Comparison of ENCODE assay signal across 18 cellular contexts in genomic region chr10:96047004-96047649, GRCh38. TPM values are rescaled to one million over a fixed set of nuclear protein-coding genes. Genes with fewer than 3 reads are reported as not detected.
DNase-seq lines count a peak whose midpoint lies in the region; ATAC-seq, FAIRE-seq and TF ChIP-seq lines count a peak whose summit lies in the region.
"Had no signal": no experiment of that assay in that cellular context is flagged by ENCODE, and none has a peak within 500 bp of the region (broad histone marks: within the 10 kb centered on the region; RNA-seq: fewer than 3 reads in every experiment).

No MANE protein-coding gene starts in this region.

- TF ChIP-seq CTCF in HepG2 (CRISPR knock-in tag; IDR thresholded peaks at IDR 0.05) = peak; percentile 69
- TF ChIP-seq CTCF in right lobe of liver (IDR thresholded peaks at IDR 0.05) = peak in 2 of 4 donors; percentile 8 to 15
- TF ChIP-seq CTCF in Panc1 (IDR thresholded peaks at IDR 0.05) = peak; percentile 45; the same call in 1 of the 2 replicates
- TF ChIP-seq CTCF in epithelial cell of esophagus (IDR thresholded peaks at IDR 0.05; ENCODE audit: insufficient read depth, low read depth, low read length, missing control alignments) = peak; percentile 24

- in situ Hi-C loops in HepG2 (cut with HindIII; ENCODE audit: extremely low pct_ligation_motif_present, low pct_unique_long_range_greater_than_20kb) (loop anchor here (5.0 kb wide), 1 partner anchor 85 kb away; the partner anchor contains the start of gene ZNF518A), Panc1 (cut with HindIII; ENCODE audit: low pct_unique_long_range_greater_than_20kb, low sequenced_read_pairs) (no loop called here)

- intact Hi-C loops in HepG2 (cut with micrococcal nuclease; ENCODE audit: unreplicated experiment) = loop anchor here (1.0 to 5.0 kb wide), 2 partner anchors 45 to 246 kb away; no protein-coding TSS in a partner anchor
- intact Hi-C loops in right lobe of liver (cut with DNase I) = no loop called here
- intact Hi-C loops in Panc1 (cut with micrococcal nuclease; ENCODE audit: unreplicated experiment) = no loop called here

- WGBS in HepG2 (ENCODE audit: low lambda C conversion rate) = 89% methylated on average over 3 of the region's 4 CpGs
- no CpG with 5 or more reads among the region's 4 CpGs for WGBS in right lobe of liver (ENCODE audit: insufficient coverage, low coverage, low lambda C conversion rate, missing lambda C conversion rate)

- TF ChIP-seq EP300 in HepG2 (IDR thresholded peaks at IDR 0.05; ENCODE audit: low read depth in 2 of 2, low read length in 2 of 2) (no peak), HepG2 (CRISPR knock-in tag; IDR thresholded peaks at IDR 0.05; ENCODE audit: borderline replicate concordance) (no peak)

- H3K27me3 ChIP-seq in HepG2 (ENCODE audit: control insufficient read depth in 1 of 2, insufficient read depth in 2 of 2, low read length in 2 of 2) = no peaks in the 10 kb centered on the region; a peak in 1 of 5 replicates
- H3K27me3 ChIP-seq in right lobe of liver = no peaks in the 10 kb centered on the region
- H3K27me3 ChIP-seq in Panc1 (ENCODE audit: control insufficient read depth, insufficient read depth, low read length) = no peaks in the 10 kb centered on the region
- H3K27me3 ChIP-seq in MG63 = no peaks in the 10 kb centered on the region
- H3K27me3 ChIP-seq: heart left ventricle, uterus had no signal

- BruUV-seq in HepG2 (replicated peaks; lab: Mats Ljungman, UMichigan) (no TSS peak), Panc1 (replicated peaks; lab: Mats Ljungman, UMichigan) (no TSS peak)

- CTCF ChIA-PET in HepG2 (lab: Yijun Ruan, JAX; ENCODE audit: low intra/inter-chr PET ratio, low total read pairs) (interaction anchor here (1.0 kb wide), 1 partner anchor 288 kb away, joined by 3 read pairs; no protein-coding TSS in a partner anchor), Panc1 (lab: Charles Lee) (no interaction called here)

- TF ChIP-seq RAD21 in HepG2 (CRISPR knock-in tag; IDR thresholded peaks at IDR 0.05) = peak; percentile 41; the same call in 1 of the 2 replicates

- TF ChIP-seq POLR2A in HepG2 (IDR thresholded peaks at IDR 0.05; ENCODE audit: insufficient read depth in 1 of 2, low read depth in 2 of 2, low read length in 2 of 2) = no peak
- no peak for TF ChIP-seq POLR2A in right lobe of liver (IDR thresholded peaks at IDR 0.05)
- no peak for TF ChIP-seq POLR2A in H54 (IDR thresholded peaks at IDR 0.05; ENCODE audit: low read depth, low read length)

- no peaks in the 10 kb centered on the region; the same call in 1 of the 2 replicates for H4K20me1 ChIP-seq in HepG2 (ENCODE audit: insufficient read depth, low read length)

- FAIRE-seq in HepG2 (lab: Jason Lieb, UNC) = no peak
- FAIRE-seq in H54 (lab: Jason Lieb, UNC) = no peak
- FAIRE-seq: D721Med, keratinocyte had no signal

- H3K4me1 ChIP-seq in HepG2 (ENCODE audit: insufficient read depth, low read length) = peaks cover 48% of the 10 kb centered on the region
- H3K4me1 ChIP-seq in right lobe of liver = no peaks in the 10 kb centered on the region
- H3K4me1 ChIP-seq in Panc1 (ENCODE audit: control insufficient read depth, insufficient read depth, low read length) = peaks cover 19% of the 10 kb centered on the region
- H3K4me1 ChIP-seq: uterus had no signal

- H3K36me3 ChIP-seq in HepG2 (replicated peaks in 1 of 2; ENCODE audit: control insufficient read depth in 1 of 2, insufficient read depth in 2 of 2, low read length in 2 of 2) (peaks cover 4 to 23% of the 10 kb centered on the region in 2 experiments; a peak in 3 of 5 replicates), right lobe of liver (no peaks in the 10 kb centered on the region), Panc1 (ENCODE audit: control insufficient read depth, insufficient read depth, low read length) (peaks cover 11% of the 10 kb centered on the region; the same call in 1 of the 2 replicates), MG63 (peaks cover 18% of the 10 kb centered on the region)
- H3K36me3 ChIP-seq: uterus had no signal

- peaks cover 76% of the 10 kb centered on the region for H3K79me2 ChIP-seq in HepG2 (ENCODE audit: insufficient read depth, low read length)

- no peak overlapping the region for H3K4me2 ChIP-seq in HepG2 (ENCODE audit: low read depth, low read length)

- H3K27ac ChIP-seq in HepG2 (ENCODE audit: extremely low read length, insufficient read depth, low read length) = no peak overlapping the region
- H3K27ac ChIP-seq in right lobe of liver = no peak overlapping the region
- H3K27ac ChIP-seq in Panc1 (ENCODE audit: low read length) = no peak overlapping the region
- H3K27ac ChIP-seq: heart left ventricle, parathyroid adenoma, uterus had no signal

- no peaks in the 10 kb centered on the region for H3K9me3 ChIP-seq in HepG2 (ENCODE audit: low read length)
- no peaks in the 10 kb centered on the region for H3K9me3 ChIP-seq in right lobe of liver
- no peaks in the 10 kb centered on the region for H3K9me3 ChIP-seq in Panc1 (ENCODE audit: control insufficient read depth, insufficient read depth, low read depth, low read length)
- no peaks in the 10 kb centered on the region for H3K9me3 ChIP-seq in MG63
- H3K9me3 ChIP-seq: heart left ventricle, uterus had no signal

- POLR2A ChIA-PET in HepG2 (lab: Yijun Ruan, JAX) = interaction anchor here (0.9 to 3.3 kb wide), 4 partner anchors 43 to 103 kb away, joined by 3 to 19 read pairs (median 10); partner anchors contain the start of gene ZNF518A
- POLR2A ChIA-PET in Panc1 (lab: Charles Lee) = no interaction called here

- H3K4me3 ChIP-seq in HepG2 (replicated peaks in 1 of 3; ENCODE audit: insufficient read depth in 1 of 3, low read depth in 2 of 3, low read length in 3 of 3) = no peak overlapping the region
- no peak overlapping the region for H3K4me3 ChIP-seq in right lobe of liver
- H3K4me3 ChIP-seq in Panc1 (ENCODE audit: low read depth in 2 of 2, low read length in 2 of 2) = no peak overlapping the region
- no peak overlapping the region for H3K4me3 ChIP-seq in epithelial cell of esophagus (ENCODE audit: low read length)
- H3K4me3 ChIP-seq in MG63 = no peak overlapping the region
- H3K4me3 ChIP-seq: heart left ventricle, uterus had no signal

- no peak overlapping the region for H3K9ac ChIP-seq in HepG2 (ENCODE audit: insufficient read depth, low read depth, low read length)
- H3K9ac ChIP-seq: parathyroid adenoma had no signal

- no peak for ATAC-seq in HepG2
- no peak for ATAC-seq in right lobe of liver
- no peak for ATAC-seq in Panc1
- no peak for ATAC-seq in GM18861 (IDR thresholded peaks at IDR 0.05; ENCODE audit: unreplicated experiment)
- ATAC-seq: heart left ventricle had no signal

- DNase-seq in HepG2 (ENCODE audit: low spot score) = peak; percentile 12
- DNase-seq in right lobe of liver = no peak
- no peak for DNase-seq in Panc1 (ENCODE audit: low read depth, low spot score)
- peak; percentile 10 for DNase-seq in epithelial cell of esophagus (ENCODE audit: low read depth)
- no peak for DNase-seq in activated CD4-positive, alpha-beta T cell treated with anti-CD3 and anti-CD28 coated beads for 1 hour
- DNase-seq in MG63 = no peak
- DNase-seq in H54 (ENCODE audit: insufficient read length, low spot score) = no peak
- DNase-seq: activated CD4-positive, alpha-beta T cell treated with anti-CD3 and anti-CD28 coated beads for 4 hours; activated naive CD8-positive, alpha-beta T cell treated with anti-CD3 and anti-CD28 coated beads, Interleukin-2, amount 10 ng/mL, durations not matched to agents 7 days and 5 days; cerebellar nuclear complex; heart left ventricle; NCI-H1105 treated with DMSO at 0.1 percent for 48 hours; NCI-H226; uterus had no signal

- H2AFZ ChIP-seq in HepG2 (ENCODE audit: low read length) = no peak overlapping the region
- H2AFZ ChIP-seq: parathyroid adenoma had no signal

TF ChIP-seq in HepG2, 621 proteins besides CTCF, POLR2A, EP300 and RAD21 (continues in another document):
- TF ChIP-seq ZNF652 (CRISPR knock-in tag; IDR thresholded peaks at IDR 0.05; ENCODE audit: borderline replicate concordance, low read depth) (peak; percentile 71), WIZ (CRISPR knock-in tag; IDR thresholded peaks at IDR 0.05) (no peak), STAG1 (CRISPR knock-in tag; IDR thresholded peaks at IDR 0.05) (peak; percentile 77), SMC3 (IDR thresholded peaks at IDR 0.05; ENCODE audit: low read length) (peak; percentile 41; the same call in 1 of the 2 replicates), ZNF225 (CRISPR knock-in tag; IDR thresholded peaks at IDR 0.05) (no peak), ZNF121 (CRISPR knock-in tag; IDR thresholded peaks at IDR 0.05) (peak; percentile 89)

RNA-seq across cellular contexts. Expression of gene CCNJ, which starts 3.7 kb away (rescaled TPM):
- total RNA-seq in HepG2 (2016; rRNA removed; fragmentation: Illumina TruSeq; extraction: Trizol) = 21.5 and 33.9 TPM in 2 replicates
- 8.0 and 8.5 TPM in 2 replicates for total RNA-seq in HepG2 (2016; cell fraction: cytosol; rRNA removed; fragmentation: Illumina TruSeq; extraction: Trizol; ENCODE audit: low read depth)
- total RNA-seq in HepG2 (2016; cell fraction: insoluble cytoplasmic fraction; rRNA removed; fragmentation: Illumina TruSeq; extraction: Trizol) = 23.4 and 30.7 TPM in 2 replicates
- 34.5 and 36.8 TPM in 2 replicates for total RNA-seq in HepG2 (2016; cell fraction: membrane; rRNA removed; fragmentation: Illumina TruSeq; extraction: Trizol)
- 16.1 and 17.6 TPM in 2 replicates for total RNA-seq in HepG2 (2016; cell fraction: nucleus; rRNA removed; fragmentation: Illumina TruSeq; extraction: Trizol)
- polyA plus RNA-seq in HepG2 (2011; rRNA removed) = 14.1 and 14.3 TPM in 2 replicates
- 8.6 and 11.0 TPM in 2 replicates for polyA plus RNA-seq in HepG2 (2011; cell fraction: cytosol; rRNA removed)
- polyA plus RNA-seq in HepG2 (2011; cell fraction: nucleus; rRNA removed) = 8.8 and 9.4 TPM in 2 replicates
- polyA plus RNA-seq in HepG2 (2012) = 9.9 and 11.8 TPM in 2 replicates
- polyA plus RNA-seq in HepG2 (2016; cell fraction: cytosol; fragmentation: Illumina TruSeq; extraction: Trizol; ENCODE audit: low read depth) = 6.4 and 7.7 TPM in 2 replicates
- polyA plus RNA-seq in HepG2 (2016; cell fraction: insoluble cytoplasmic fraction; fragmentation: Illumina TruSeq; extraction: Trizol; ENCODE audit: low read depth) = 28.1 and 28.7 TPM in 2 replicates
- polyA plus RNA-seq in HepG2 (2016; cell fraction: membrane; fragmentation: Illumina TruSeq; extraction: Trizol; ENCODE audit: low read depth) = 21.3 and 21.7 TPM in 2 replicates
- 29.2 and 29.5 TPM in 2 replicates for polyA plus RNA-seq in HepG2 (2016; cell fraction: nucleus; fragmentation: Illumina TruSeq; extraction: Trizol; ENCODE audit: insufficient read depth, low read depth)
- polyA minus RNA-seq in HepG2 (2011; rRNA and poly(A)+ RNA removed; ENCODE audit: low replicate concordance) = 17.6 and 34.1 TPM in 2 replicates
- polyA minus RNA-seq in HepG2 (2011; cell fraction: cytosol; rRNA and poly(A)+ RNA removed) = 12.0 and 16.8 TPM in 2 replicates
- polyA minus RNA-seq in HepG2 (2011; cell fraction: nucleus; rRNA and poly(A)+ RNA removed) = 11.8 and 15.2 TPM in 2 replicates
- 1 to 10 TPM; 1.3 to 3.3 (median 2.3) TPM for total RNA-seq in right lobe of liver
- 15.2 TPM for total RNA-seq in Panc1 (2021; ENCODE audit: unreplicated experiment)
- 7.8 TPM for polyA plus RNA-seq in Panc1 (2012; ENCODE audit: insufficient read length)
- total RNA-seq in MG63 (2014; rRNA removed; shearing (Covaris generic); ENCODE audit: low replicate concordance) = 1.4 and 4.2 TPM in 2 replicates

Comparison
In these comparisons a context has a peak if more than half of its experiments do, and no peak if none do; other contexts are left out.
1. DNase-seq: peak in HepG2 (single experiment) and epithelial cell of esophagus (single experiment); none in right lobe of liver (0 of 3), Panc1 (single experiment), activated CD4-positive, alpha-beta T cell treated with anti-CD3 and anti-CD28 coated beads for 1 hour (single experiment), MG63 (single experiment) and H54 (single experiment).